In the genomic region with DNA sequence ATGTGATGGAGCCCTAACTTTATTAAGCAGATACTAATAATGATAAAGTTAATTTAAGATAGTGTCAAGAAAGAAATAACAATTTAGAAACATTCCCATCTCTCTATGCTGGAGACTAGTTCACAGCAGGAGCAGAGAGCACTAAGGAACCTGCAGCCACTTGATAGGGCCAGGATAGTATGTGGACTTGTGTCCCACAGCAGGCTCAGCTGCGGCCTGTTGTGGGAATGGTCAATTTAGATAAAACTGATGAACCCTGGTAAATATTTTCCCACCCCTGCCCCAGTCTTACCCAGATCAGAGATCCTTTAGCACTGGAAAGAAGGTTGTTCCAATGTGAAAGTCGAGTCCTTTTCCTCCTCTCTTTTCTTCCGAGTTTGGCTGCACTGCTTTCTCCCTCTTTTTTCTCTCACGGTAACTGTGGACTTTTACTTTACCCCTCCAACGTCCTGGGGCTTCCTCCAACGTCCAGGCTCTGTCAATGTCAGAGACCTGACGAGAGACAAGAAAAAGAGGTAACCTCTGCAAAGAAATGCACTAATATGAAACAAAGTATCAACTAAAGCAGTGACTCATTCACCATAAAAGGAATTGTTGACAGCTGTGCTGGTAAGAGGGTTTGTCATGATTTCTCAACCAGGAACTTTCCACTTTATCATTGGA, we compare ENCODE assay signal across 8 cellular contexts. TPM values are rescaled to one million over a fixed set of nuclear protein-coding genes. Genes with fewer than 3 reads are reported as not detected.
DNase-seq lines count a peak whose midpoint lies in the region; ATAC-seq and TF ChIP-seq lines count a peak whose summit lies in the region.

A gene with protein sequence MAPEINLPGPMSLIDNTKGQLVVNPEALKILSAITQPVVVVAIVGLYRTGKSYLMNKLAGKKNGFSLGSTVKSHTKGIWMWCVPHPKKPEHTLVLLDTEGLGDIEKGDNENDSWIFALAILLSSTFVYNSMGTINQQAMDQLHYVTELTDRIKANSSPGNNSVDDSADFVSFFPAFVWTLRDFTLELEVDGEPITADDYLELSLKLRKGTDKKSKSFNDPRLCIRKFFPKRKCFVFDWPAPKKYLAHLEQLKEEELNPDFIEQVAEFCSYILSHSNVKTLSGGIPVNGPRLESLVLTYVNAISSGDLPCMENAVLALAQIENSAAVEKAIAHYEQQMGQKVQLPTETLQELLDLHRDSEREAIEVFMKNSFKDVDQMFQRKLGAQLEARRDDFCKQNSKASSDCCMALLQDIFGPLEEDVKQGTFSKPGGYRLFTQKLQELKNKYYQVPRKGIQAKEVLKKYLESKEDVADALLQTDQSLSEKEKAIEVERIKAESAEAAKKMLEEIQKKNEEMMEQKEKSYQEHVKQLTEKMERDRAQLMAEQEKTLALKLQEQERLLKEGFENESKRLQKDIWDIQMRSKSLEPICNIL (minus strand): TSS at position 544 of the 663 bp plus-strand sequence. CDS start 4,148 bp downstream, outside the sequence.

- H3K4me2 ChIP-seq in BLaER1, result peak within 1 kb of the TSS; percentile 45; the same call in 1 of the 2 replicates

- TF ChIP-seq CTCF in upper lobe of left lung (IDR thresholded peaks at IDR 0.05), result no peak

- H3K27ac ChIP-seq in BLaER1 (no peak within 1 kb of the TSS), upper lobe of left lung (peak within 1 kb of the TSS; percentile 83 to 90 (median 89))

- WGBS in upper lobe of left lung, 2 donors, result 0 to 4% methylated on average over 7 of the region's 7 CpGs

- DNase-seq in T-cell, result peak in 6 of 34 experiments; percentile 4 to 37 (median 16)
- peak; percentile 84 for DNase-seq in dedifferentiated amniotic fluid mesenchymal stem cell (ENCODE audit: extremely low spot score)
- DNase-seq in memory B cell (ENCODE audit: low spot score in 2 of 2), result no peak
- DNase-seq in upper lobe of left lung, result peak in 1 of 2 donors; percentile 45
- no peak for DNase-seq in NCI-H1436 treated with DMSO at 0.1 percent for 48 hours (lab: John Stamatoyannopoulos, UW)

- no peak within 1 kb of the TSS for H3K9ac ChIP-seq in BLaER1

- no peaks in the 10 kb centered on the region for H4K20me1 ChIP-seq in BLaER1

- ATAC-seq in GM19035 (IDR thresholded peaks at IDR 0.05; ENCODE audit: unreplicated experiment) (peak; percentile 78), HG03175 (IDR thresholded peaks at IDR 0.05; ENCODE audit: unreplicated experiment) (peak; percentile 66), T-cell (replicated peaks in 1 of 4) (peak; percentile 78 to 86 (median 83)), memory B cell (ENCODE audit: low read depth) (peak; percentile 51), upper lobe of left lung (ENCODE audit: low FRiP score in 2 of 2) (peak; percentile 83 to 92)

- TF ChIP-seq EP300 in upper lobe of left lung (IDR thresholded peaks at IDR 0.05), result peak in 1 of 4 donors; percentile 46

- H3K9me3 Mint-ChIP-seq in T-cell (no peaks in the 10 kb centered on the region), memory B cell (no peaks in the 10 kb centered on the region)

- CTCF ChIA-PET in T-cell (lab: Charles Lee), result interaction anchor here in 1 of 2 donors (0.9 to 2.0 kb wide), 3 partner anchors 74 to 141 kb away, joined by 3 to 6 read pairs (median 4); no protein-coding TSS in a partner anchor

- H3K36me3 ChIP-seq in BLaER1 (peaks cover 3% of the 10 kb centered on the region; the same call in 1 of the 2 replicates), upper lobe of left lung (peaks cover 0 to 11% (median 4%) of the 10 kb centered on the region in 4 donors)

- H3K4me3 Mint-ChIP-seq in T-cell, result peak within 1 kb of the TSS; percentile 92 to 100 (median 94)
- H3K4me3 Mint-ChIP-seq in memory B cell, result peak within 1 kb of the TSS; percentile 92

- no peaks in the 10 kb centered on the region for H3K27me3 Mint-ChIP-seq in T-cell
- no peaks in the 10 kb centered on the region for H3K27me3 Mint-ChIP-seq in memory B cell

- H3K4me1 ChIP-seq in BLaER1, result peaks cover 14% of the 10 kb centered on the region
- H3K4me1 ChIP-seq in upper lobe of left lung, result peaks cover 34 to 49% (median 35%) of the 10 kb centered on the region in 4 donors

- H3K4me1 Mint-ChIP-seq in T-cell, result peaks cover 59 to 67% (median 66%) of the 10 kb centered on the region in 3 donors
- peaks cover 35% of the 10 kb centered on the region for H3K4me1 Mint-ChIP-seq in memory B cell

- H3K27me3 ChIP-seq in BLaER1 (no peaks in the 10 kb centered on the region), upper lobe of left lung (no peaks in the 10 kb centered on the region)

- H3K27ac Mint-ChIP-seq in T-cell, result peak within 1 kb of the TSS; percentile 98 to 100
- H3K27ac Mint-ChIP-seq in memory B cell, result peak within 1 kb of the TSS; percentile 93

- no peaks in the 10 kb centered on the region; the same call in 1 of the 2 replicates for H3K9me3 ChIP-seq in BLaER1
- H3K9me3 ChIP-seq in upper lobe of left lung, result no peaks in the 10 kb centered on the region

- H3K4me3 ChIP-seq in BLaER1 (no peak within 1 kb of the TSS), upper lobe of left lung (peak within 1 kb of the TSS; percentile 41 to 59 (median 50))

- H3K36me3 Mint-ChIP-seq in T-cell (peaks cover 24% of the 10 kb centered on the region), memory B cell (no peaks in the 10 kb centered on the region)

- TF ChIP-seq POLR2A in upper lobe of left lung (IDR thresholded peaks at IDR 0.05), result peak in 2 of 4 donors; percentile 41 to 68

- POLR2A ChIA-PET in T-cell (lab: Charles Lee), result interaction anchor here (0.6 to 0.7 kb wide), 4 partner anchors 16 to 62 kb away, joined by 3 to 8 read pairs (median 4); no protein-coding TSS in a partner anchor

RNA-seq across cellular contexts. Expression of the gene that starts here (rescaled TPM):
- 100 to 1,000 TPM in 4 of 5 donors, 10 to 100 TPM in 1; 82.2 to 226 (median 186) TPM for total RNA-seq in T-cell
- total RNA-seq in upper lobe of left lung, result 100 to 1,000 TPM in 1 of 6 donors, 10 to 100 TPM in 5; 41.0 to 124 (median 54.9) TPM
